Comparison of ENCODE assay signal across 10 cellular contexts in genomic region chr3:183159319-183159718, GRCh38. TPM values are rescaled to one million over a fixed set of nuclear protein-coding genes. Genes with fewer than 3 reads are reported as not detected.
DNase-seq lines count a peak whose midpoint lies in the region; ATAC-seq and TF ChIP-seq lines count a peak whose summit lies in the region.
"Had no signal": no experiment of that assay in that cellular context is flagged by ENCODE, and none has a peak within 500 bp of the region (broad histone marks: within the 10 kb centered on the region; RNA-seq: fewer than 3 reads in every experiment).

No MANE protein-coding gene starts in this region.

- no peaks in the 10 kb centered on the region for H3K36me3 ChIP-seq in BE2C
- no peaks in the 10 kb centered on the region for H3K36me3 ChIP-seq in esophagus muscularis mucosa

- no peaks in the 10 kb centered on the region for H3K9me3 ChIP-seq in BE2C
- no peaks in the 10 kb centered on the region for H3K9me3 ChIP-seq in esophagus muscularis mucosa

- DNase-seq in BE2C = no peak
- no peak for DNase-seq in GM12864 (ENCODE audit: low read depth)
- peak; percentile 9 for DNase-seq in OCI-M1 (lab: John Stamatoyannopoulos, UW)
- no peak for DNase-seq in epithelial cell of proximal tubule (ENCODE audit: low read depth)
- no peak for DNase-seq in NCI-H1105 treated with DMSO at 0.1 percent for 48 hours (lab: John Stamatoyannopoulos, UW)
- no peak for DNase-seq in esophagus muscularis mucosa (ENCODE audit: extremely low spot score)
- no peak for DNase-seq in cardiac septum (ENCODE audit: low spot score)
- DNase-seq: NCI-H1930, T-helper 2 cell had no signal

- no peak overlapping the region for H3K27ac ChIP-seq in esophagus muscularis mucosa (replicated peaks in 1 of 4)

- H3K4me3 ChIP-seq in BE2C (ENCODE audit: low read depth, low read length) = no peak overlapping the region
- no peak overlapping the region for H3K4me3 ChIP-seq in GM12864 (ENCODE audit: low read depth, low read length)
- H3K4me3 ChIP-seq in epithelial cell of proximal tubule (ENCODE audit: low read depth, low read length) = no peak overlapping the region
- H3K4me3 ChIP-seq in esophagus muscularis mucosa = no peak overlapping the region

- TF ChIP-seq POLR2A in esophagus muscularis mucosa (IDR thresholded peaks at IDR 0.05; ENCODE audit: low read depth) = no peak

- H3K27me3 ChIP-seq in BE2C = peaks cover 14% of the 10 kb centered on the region
- peaks cover 4 to 34% (median 9%) of the 10 kb centered on the region in 4 donors for H3K27me3 ChIP-seq in esophagus muscularis mucosa

- ATAC-seq in GM19328 (IDR thresholded peaks at IDR 0.05; ENCODE audit: unreplicated experiment) = no peak

- TF ChIP-seq CTCF in BE2C (IDR thresholded peaks at IDR 0.05; ENCODE audit: low read depth, low read length) = peak; percentile 51
- TF ChIP-seq CTCF in GM12864 (IDR thresholded peaks at IDR 0.05; ENCODE audit: low read depth, low read length, missing control alignments) = peak; percentile 57
- TF ChIP-seq CTCF in epithelial cell of proximal tubule (conservative IDR thresholded peaks at IDR 0.05; ENCODE audit: low read depth, low read length) = peak; percentile 45
- no peak for TF ChIP-seq CTCF in esophagus muscularis mucosa (IDR thresholded peaks at IDR 0.05)

- intact Hi-C loops in esophagus muscularis mucosa (cut with DNase I) = no loop called here
- intact Hi-C loops in cardiac septum (cut with DNase I) = no loop called here

- 77% methylated on average over 4 of the region's 4 CpGs for WGBS in esophagus muscularis mucosa

- no peak for TF ChIP-seq EP300 in esophagus muscularis mucosa (IDR thresholded peaks at IDR 0.05)

- H3K4me1 ChIP-seq in BE2C = no peaks in the 10 kb centered on the region
- peaks cover 8 to 18% (median 14%) of the 10 kb centered on the region in 4 donors for H3K4me1 ChIP-seq in esophagus muscularis mucosa

RNA-seq across cellular contexts. Expression of gene LAMP3, which starts 3.2 kb away (rescaled TPM):
- 0.17 TPM for polyA plus RNA-seq in BE2C (2012; ENCODE audit: insufficient read depth, insufficient read length, low read depth)
- total RNA-seq in epithelial cell of proximal tubule (0.92 and 0.94 TPM in 2 replicates), esophagus muscularis mucosa (under 1 TPM in 3 of 4 donors, not detected in 1; under 0.01 to 0.40 (median 0.32) TPM), cardiac septum (not detected)

Comparison
In these comparisons a context has a peak if more than half of its experiments do, and no peak if none do; other contexts are left out.
1. CTCF ChIP-seq: peak in BE2C (single experiment), GM12864 (single experiment) and epithelial cell of proximal tubule (single experiment); none in esophagus muscularis mucosa (0 of 3).